In the genomic region with DNA sequence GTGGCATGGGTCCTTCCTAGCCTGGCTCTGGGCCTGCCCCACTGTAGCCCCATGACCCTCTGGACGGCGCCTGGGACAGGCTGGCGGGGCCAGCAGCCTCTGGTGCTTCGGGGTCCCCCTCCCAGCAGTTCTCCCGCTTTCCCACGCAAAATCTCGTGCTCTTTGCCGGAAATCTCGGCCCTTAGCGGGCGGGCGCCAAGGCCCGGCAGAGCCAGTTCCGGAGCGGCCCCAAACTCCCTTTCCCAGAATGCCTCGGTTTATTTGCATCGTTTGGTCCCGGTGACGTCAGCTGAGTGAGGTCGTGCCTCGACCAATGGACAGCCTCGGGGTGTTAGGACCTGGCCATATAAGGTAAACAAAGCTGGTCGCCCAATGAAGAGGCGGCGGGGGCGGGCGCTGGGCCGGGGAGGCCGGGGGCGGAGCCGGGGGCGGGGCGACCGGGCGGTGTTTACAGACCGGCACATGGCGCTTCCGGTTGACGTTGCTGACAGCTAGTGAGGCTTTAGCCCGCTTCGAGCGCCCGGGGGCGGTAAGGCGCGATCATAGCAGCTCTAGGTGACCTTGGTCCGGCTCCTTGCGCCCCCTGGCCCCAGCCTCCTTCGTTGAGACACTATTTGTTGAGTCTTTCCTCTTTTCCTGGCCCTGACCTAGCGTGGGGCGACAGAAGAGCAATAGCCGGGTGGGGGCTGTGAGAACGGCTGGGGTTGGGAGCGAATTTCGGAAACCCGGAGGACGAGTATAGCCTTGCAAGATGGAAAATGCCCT, we compare ENCODE assay signal across 1 cellular context.
TF ChIP-seq lines count a peak whose summit lies in the region.

No MANE protein-coding gene starts in this region.

TF ChIP-seq in HEK293, 187 proteins besides CTCF, POLR2A, EP300 and RAD21 (continued from another document and continues in another):
- TF ChIP-seq, protein P1, sequence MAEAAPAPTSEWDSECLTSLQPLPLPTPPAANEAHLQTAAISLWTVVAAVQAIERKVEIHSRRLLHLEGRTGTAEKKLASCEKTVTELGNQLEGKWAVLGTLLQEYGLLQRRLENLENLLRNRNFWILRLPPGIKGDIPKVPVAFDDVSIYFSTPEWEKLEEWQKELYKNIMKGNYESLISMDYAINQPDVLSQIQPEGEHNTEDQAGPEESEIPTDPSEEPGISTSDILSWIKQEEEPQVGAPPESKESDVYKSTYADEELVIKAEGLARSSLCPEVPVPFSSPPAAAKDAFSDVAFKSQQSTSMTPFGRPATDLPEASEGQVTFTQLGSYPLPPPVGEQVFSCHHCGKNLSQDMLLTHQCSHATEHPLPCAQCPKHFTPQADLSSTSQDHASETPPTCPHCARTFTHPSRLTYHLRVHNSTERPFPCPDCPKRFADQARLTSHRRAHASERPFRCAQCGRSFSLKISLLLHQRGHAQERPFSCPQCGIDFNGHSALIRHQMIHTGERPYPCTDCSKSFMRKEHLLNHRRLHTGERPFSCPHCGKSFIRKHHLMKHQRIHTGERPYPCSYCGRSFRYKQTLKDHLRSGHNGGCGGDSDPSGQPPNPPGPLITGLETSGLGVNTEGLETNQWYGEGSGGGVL (tag by site-specific recombination; IDR thresholded peaks at IDR 0.05): peak; percentile 13; the same call in 1 of the 2 replicates
- TF ChIP-seq ZBTB8A (tag by site-specific recombination; IDR thresholded peaks at IDR 0.05) (peak; percentile 99), KLF9 (tag by site-specific recombination; IDR thresholded peaks at IDR 0.05; ENCODE audit: low read depth) (peak; percentile 22; the same call in 1 of the 2 replicates), ZEB2 (tag by site-specific recombination; IDR thresholded peaks at IDR 0.05) (peak; percentile 59; the same call in 1 of the 2 replicates), ZNF623 (tag by site-specific recombination; IDR thresholded peaks at IDR 0.05) (0 out of 2 replicates have a peak, but pooled peaks have one; percentile 6), ZNF174 (tag by site-specific recombination; IDR thresholded peaks at IDR 0.05) (no peak), ZNF514 (tag by site-specific recombination; IDR thresholded peaks at IDR 0.05) (no peak), ZNF501 (tag by site-specific recombination; IDR thresholded peaks at IDR 0.05) (no peak), SP2 (tag by site-specific recombination; IDR thresholded peaks at IDR 0.05) (peak; percentile 88), ZNF521 (tag by site-specific recombination; IDR thresholded peaks at IDR 0.05) (no peak), ZNF24 (tag by site-specific recombination; IDR thresholded peaks at IDR 0.05) (0 out of 2 replicates have a peak, but pooled peaks have one; percentile 56), ZNF670 (tag by site-specific recombination; IDR thresholded peaks at IDR 0.05; ENCODE audit: low read depth) (no peak), ZNF366 (tag by site-specific recombination; conservative IDR thresholded peaks at IDR 0.05) (no peak), GLIS1 (tag by site-specific recombination; IDR thresholded peaks at IDR 0.05) (peak; percentile 47; the same call in 1 of the 2 replicates), ZNF785 (tag by site-specific recombination; IDR thresholded peaks at IDR 0.05) (no peak), ZNF837 (tag by site-specific recombination; IDR thresholded peaks at IDR 0.05) (no peak), EGR2 (tag by site-specific recombination; IDR thresholded peaks at IDR 0.05; ENCODE audit: low read depth) (peak; percentile 29; the same call in 1 of the 2 replicates), ZNF561 (tag by site-specific recombination; IDR thresholded peaks at IDR 0.05; ENCODE audit: borderline replicate concordance) (0 out of 2 replicates have a peak, but pooled peaks have one; percentile 19), ZNF768 (tag by site-specific recombination; IDR thresholded peaks at IDR 0.05) (no peak), ZNF146 (tag by site-specific recombination; IDR thresholded peaks at IDR 0.05) (0 out of 2 replicates have a peak, but pooled peaks have one; percentile 3), ZFHX2 (tag by site-specific recombination; conservative IDR thresholded peaks at IDR 0.05) (peak; percentile 80), HOXA7 (CRISPR knock-in tag; IDR thresholded peaks at IDR 0.05; ENCODE audit: borderline replicate concordance) (no peak), ZBTB21 (tag by site-specific recombination; IDR thresholded peaks at IDR 0.05) (peak; percentile 75; the same call in 1 of the 2 replicates), ZNF37A (tag by site-specific recombination; IDR thresholded peaks at IDR 0.05) (no peak), ZNF664 (tag by site-specific recombination; IDR thresholded peaks at IDR 0.05) (no peak), ZBTB7A (tag by site-specific recombination; IDR thresholded peaks at IDR 0.05; ENCODE audit: low read depth) (no peak; the same call in 1 of the 2 replicates), ZSCAN30 (tag by site-specific recombination; IDR thresholded peaks at IDR 0.05) (peak; percentile 74; the same call in 1 of the 2 replicates), ZNF76 (tag by site-specific recombination; IDR thresholded peaks at IDR 0.05; ENCODE audit: borderline replicate concordance, low read depth) (peak; percentile 94), BCL11B (tag by site-specific recombination; IDR thresholded peaks at IDR 0.05; ENCODE audit: low read depth) (peak; percentile 58; the same call in 1 of the 2 replicates), ZNF335 (tag by site-specific recombination; conservative IDR thresholded peaks at IDR 0.05) (peak; percentile 67), ZBTB20 (tag by site-specific recombination; IDR thresholded peaks at IDR 0.05) (peak; percentile 91), ZFP69B (tag by site-specific recombination; IDR thresholded peaks at IDR 0.05) (0 out of 2 replicates have a peak, but pooled peaks have one; percentile 22), ZNF555 (tag by site-specific recombination; conservative IDR thresholded peaks at IDR 0.05) (no peak), MYNN (tag by site-specific recombination; IDR thresholded peaks at IDR 0.05; ENCODE audit: borderline replicate concordance) (no peak)
- TF ChIP-seq, protein P2, sequence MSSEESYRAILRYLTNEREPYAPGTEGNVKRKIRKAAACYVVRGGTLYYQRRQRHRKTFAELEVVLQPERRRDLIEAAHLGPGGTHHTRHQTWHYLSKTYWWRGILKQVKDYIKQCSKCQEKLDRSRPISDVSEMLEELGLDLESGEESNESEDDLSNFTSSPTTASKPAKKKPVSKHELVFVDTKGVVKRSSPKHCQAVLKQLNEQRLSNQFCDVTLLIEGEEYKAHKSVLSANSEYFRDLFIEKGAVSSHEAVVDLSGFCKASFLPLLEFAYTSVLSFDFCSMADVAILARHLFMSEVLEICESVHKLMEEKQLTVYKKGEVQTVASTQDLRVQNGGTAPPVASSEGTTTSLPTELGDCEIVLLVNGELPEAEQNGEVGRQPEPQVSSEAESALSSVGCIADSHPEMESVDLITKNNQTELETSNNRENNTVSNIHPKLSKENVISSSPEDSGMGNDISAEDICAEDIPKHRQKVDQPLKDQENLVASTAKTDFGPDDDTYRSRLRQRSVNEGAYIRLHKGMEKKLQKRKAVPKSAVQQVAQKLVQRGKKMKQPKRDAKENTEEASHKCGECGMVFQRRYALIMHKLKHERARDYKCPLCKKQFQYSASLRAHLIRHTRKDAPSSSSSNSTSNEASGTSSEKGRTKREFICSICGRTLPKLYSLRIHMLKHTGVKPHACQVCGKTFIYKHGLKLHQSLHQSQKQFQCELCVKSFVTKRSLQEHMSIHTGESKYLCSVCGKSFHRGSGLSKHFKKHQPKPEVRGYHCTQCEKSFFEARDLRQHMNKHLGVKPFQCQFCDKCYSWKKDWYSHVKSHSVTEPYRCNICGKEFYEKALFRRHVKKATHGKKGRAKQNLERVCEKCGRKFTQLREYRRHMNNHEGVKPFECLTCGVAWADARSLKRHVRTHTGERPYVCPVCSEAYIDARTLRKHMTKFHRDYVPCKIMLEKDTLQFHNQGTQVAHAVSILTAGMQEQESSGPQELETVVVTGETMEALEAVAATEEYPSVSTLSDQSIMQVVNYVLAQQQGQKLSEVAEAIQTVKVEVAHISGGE (tag by site-specific recombination; conservative IDR thresholded peaks at IDR 0.05; ENCODE audit: low read depth): peak; percentile 48
- TF ChIP-seq, protein P3, sequence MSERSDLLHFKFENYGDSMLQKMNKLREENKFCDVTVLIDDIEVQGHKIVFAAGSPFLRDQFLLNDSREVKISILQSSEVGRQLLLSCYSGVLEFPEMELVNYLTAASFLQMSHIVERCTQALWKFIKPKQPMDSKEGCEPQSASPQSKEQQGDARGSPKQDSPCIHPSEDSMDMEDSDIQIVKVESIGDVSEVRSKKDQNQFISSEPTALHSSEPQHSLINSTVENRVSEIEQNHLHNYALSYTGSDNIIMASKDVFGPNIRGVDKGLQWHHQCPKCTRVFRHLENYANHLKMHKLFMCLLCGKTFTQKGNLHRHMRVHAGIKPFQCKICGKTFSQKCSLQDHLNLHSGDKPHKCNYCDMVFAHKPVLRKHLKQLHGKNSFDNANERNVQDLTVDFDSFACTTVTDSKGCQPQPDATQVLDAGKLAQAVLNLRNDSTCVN (tag by site-specific recombination; optimal IDR thresholded peaks at IDR 0.05): peak; percentile 42
- TF ChIP-seq, protein P4, sequence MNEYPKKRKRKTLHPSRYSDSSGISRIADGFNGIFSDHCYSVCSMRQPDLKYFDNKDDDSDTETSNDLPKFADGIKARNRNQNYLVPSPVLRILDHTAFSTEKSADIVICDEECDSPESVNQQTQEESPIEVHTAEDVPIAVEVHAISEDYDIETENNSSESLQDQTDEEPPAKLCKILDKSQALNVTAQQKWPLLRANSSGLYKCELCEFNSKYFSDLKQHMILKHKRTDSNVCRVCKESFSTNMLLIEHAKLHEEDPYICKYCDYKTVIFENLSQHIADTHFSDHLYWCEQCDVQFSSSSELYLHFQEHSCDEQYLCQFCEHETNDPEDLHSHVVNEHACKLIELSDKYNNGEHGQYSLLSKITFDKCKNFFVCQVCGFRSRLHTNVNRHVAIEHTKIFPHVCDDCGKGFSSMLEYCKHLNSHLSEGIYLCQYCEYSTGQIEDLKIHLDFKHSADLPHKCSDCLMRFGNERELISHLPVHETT (tag by site-specific recombination; IDR thresholded peaks at IDR 0.05): peak; percentile 42
- TF ChIP-seq, protein P5, sequence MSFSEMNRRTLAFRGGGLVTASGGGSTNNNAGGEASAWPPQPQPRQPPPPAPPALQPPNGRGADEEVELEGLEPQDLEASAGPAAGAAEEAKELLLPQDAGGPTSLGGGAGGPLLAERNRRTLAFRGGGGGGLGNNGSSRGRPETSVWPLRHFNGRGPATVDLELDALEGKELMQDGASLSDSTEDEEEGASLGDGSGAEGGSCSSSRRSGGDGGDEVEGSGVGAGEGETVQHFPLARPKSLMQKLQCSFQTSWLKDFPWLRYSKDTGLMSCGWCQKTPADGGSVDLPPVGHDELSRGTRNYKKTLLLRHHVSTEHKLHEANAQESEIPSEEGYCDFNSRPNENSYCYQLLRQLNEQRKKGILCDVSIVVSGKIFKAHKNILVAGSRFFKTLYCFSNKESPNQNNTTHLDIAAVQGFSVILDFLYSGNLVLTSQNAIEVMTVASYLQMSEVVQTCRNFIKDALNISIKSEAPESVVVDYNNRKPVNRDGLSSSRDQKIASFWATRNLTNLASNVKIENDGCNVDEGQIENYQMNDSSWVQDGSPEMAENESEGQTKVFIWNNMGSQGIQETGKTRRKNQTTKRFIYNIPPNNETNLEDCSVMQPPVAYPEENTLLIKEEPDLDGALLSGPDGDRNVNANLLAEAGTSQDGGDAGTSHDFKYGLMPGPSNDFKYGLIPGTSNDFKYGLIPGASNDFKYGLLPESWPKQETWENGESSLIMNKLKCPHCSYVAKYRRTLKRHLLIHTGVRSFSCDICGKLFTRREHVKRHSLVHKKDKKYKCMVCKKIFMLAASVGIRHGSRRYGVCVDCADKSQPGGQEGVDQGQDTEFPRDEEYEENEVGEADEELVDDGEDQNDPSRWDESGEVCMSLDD (tag by site-specific recombination; IDR thresholded peaks at IDR 0.05): peak; percentile 50; the same call in 1 of the 2 replicates
- TF ChIP-seq, protein P6, sequence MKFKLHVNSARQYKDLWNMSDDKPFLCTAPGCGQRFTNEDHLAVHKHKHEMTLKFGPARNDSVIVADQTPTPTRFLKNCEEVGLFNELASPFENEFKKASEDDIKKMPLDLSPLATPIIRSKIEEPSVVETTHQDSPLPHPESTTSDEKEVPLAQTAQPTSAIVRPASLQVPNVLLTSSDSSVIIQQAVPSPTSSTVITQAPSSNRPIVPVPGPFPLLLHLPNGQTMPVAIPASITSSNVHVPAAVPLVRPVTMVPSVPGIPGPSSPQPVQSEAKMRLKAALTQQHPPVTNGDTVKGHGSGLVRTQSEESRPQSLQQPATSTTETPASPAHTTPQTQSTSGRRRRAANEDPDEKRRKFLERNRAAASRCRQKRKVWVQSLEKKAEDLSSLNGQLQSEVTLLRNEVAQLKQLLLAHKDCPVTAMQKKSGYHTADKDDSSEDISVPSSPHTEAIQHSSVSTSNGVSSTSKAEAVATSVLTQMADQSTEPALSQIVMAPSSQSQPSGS (tag by site-specific recombination; IDR thresholded peaks at IDR 0.05; ENCODE audit: low read depth): peak; percentile 97
- TF ChIP-seq, protein P7, sequence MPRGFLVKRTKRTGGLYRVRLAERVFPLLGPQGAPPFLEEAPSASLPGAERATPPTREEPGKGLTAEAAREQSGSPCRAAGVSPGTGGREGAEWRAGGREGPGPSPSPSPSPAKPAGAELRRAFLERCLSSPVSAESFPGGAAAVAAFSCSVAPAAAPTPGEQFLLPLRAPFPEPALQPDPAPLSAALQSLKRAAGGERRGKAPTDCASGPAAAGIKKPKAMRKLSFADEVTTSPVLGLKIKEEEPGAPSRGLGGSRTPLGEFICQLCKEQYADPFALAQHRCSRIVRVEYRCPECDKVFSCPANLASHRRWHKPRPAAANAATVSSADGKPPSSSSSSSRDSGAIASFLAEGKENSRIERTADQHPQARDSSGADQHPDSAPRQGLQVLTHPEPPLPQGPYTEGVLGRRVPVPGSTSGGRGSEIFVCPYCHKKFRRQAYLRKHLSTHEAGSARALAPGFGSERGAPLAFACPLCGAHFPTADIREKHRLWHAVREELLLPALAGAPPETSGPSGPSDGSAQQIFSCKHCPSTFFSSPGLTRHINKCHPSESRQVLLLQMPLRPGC (tag by site-specific recombination; IDR thresholded peaks at IDR 0.05): 0 out of 2 replicates have a peak, but pooled peaks have one; percentile 30
- TF ChIP-seq, protein P8, sequence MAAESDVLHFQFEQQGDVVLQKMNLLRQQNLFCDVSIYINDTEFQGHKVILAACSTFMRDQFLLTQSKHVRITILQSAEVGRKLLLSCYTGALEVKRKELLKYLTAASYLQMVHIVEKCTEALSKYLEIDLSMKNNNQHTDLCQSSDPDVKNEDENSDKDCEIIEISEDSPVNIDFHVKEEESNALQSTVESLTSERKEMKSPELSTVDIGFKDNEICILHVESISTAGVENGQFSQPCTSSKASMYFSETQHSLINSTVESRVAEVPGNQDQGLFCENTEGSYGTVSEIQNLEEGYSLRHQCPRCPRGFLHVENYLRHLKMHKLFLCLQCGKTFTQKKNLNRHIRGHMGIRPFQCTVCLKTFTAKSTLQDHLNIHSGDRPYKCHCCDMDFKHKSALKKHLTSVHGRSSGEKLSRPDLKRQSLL (tag by site-specific recombination; IDR thresholded peaks at IDR 0.05): peak; percentile 87
- TF ChIP-seq, protein P9, sequence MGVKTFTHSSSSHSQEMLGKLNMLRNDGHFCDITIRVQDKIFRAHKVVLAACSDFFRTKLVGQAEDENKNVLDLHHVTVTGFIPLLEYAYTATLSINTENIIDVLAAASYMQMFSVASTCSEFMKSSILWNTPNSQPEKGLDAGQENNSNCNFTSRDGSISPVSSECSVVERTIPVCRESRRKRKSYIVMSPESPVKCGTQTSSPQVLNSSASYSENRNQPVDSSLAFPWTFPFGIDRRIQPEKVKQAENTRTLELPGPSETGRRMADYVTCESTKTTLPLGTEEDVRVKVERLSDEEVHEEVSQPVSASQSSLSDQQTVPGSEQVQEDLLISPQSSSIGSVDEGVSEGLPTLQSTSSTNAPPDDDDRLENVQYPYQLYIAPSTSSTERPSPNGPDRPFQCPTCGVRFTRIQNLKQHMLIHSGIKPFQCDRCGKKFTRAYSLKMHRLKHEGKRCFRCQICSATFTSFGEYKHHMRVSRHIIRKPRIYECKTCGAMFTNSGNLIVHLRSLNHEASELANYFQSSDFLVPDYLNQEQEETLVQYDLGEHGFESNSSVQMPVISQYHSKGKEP (tag by site-specific recombination; IDR thresholded peaks at IDR 0.05): peak; percentile 82
